Comparison of ENCODE assay signal across 8 cellular contexts in the genomic region with DNA sequence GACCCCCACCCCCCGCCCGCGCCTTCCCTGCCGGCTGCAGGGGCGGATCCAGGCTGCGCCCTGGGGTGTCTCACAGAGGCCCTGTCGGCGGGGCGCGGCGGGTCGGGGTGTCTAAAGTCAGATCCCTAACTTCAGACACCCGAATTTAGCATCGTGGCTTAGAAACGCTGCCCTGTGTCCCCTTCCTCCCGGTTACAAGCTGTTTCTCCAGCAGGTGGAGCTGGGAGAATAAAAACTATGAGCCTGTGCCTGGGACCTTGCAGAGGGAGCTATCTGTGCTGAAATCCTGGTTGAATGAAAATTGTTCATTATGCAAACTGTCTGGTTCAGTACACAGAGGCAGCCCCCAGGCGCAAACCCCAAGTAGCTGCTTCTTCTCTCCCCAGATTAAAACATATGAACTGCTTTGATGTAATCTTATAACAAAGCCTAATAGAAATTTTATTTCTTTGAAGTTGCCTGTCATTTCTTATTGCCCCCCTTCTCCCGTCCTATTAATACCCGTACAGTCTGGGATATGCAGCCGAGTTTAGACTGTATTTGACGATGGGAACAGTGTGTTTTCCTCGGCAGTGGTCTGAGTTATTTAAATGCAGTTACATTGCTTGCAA.
DNase-seq lines count a peak whose midpoint lies in the region; ATAC-seq and TF ChIP-seq lines count a peak whose summit lies in the region.

No MANE protein-coding gene starts in this region.

- peak overlapping the region; percentile 54 for H3K4me2 ChIP-seq in OCI-LY3 (ENCODE audit: low read length)

- 0 out of 2 replicates have a peak overlapping the region, but pooled peaks have one; percentile 24 for H3K4me3 ChIP-seq in OCI-LY3 (ENCODE audit: low read length)

- H3K4me1 Mint-ChIP-seq in IgD-negative memory B cell (peaks cover 11 to 21% (median 20%) of the 10 kb centered on the region in 3 donors), glutamatergic neuron (ENCODE audit: low read depth, unreplicated experiment) (peaks cover 31% of the 10 kb centered on the region), osteocyte (ENCODE audit: unreplicated experiment) (peaks cover 11% of the 10 kb centered on the region)

- H3K27ac Mint-ChIP-seq in IgD-negative memory B cell (peak overlapping the region in 1 of 3 donors; percentile 9), glutamatergic neuron (ENCODE audit: unreplicated experiment) (peak overlapping the region; percentile 66), osteocyte (ENCODE audit: unreplicated experiment) (no peak overlapping the region)
- H3K27ac Mint-ChIP-seq in activated naive CD4-positive, alpha-beta T cell treated with anti-CD3 and anti-CD28 coated beads, Interleukin-2, amount 50 U/mL, for 72 hours, result no peak overlapping the region

- DNase-seq in DMS114 treated with DMSO at 0.1 percent for 48 hours (lab: John Stamatoyannopoulos, UW; ENCODE audit: unreplicated experiment), result peak; percentile 75
- peak in 1 of 2 donors; percentile 42 for DNase-seq in activated naive CD4-positive, alpha-beta T cell treated with anti-CD3 and anti-CD28 coated beads, Interleukin-2, amount 50 U/mL, for 72 hours (ENCODE audit: low spot score in 2 of 2)
- peak; percentile 56 for DNase-seq in glutamatergic neuron
- peak; percentile 88 for DNase-seq in osteocyte (ENCODE audit: extremely low spot score, unreplicated experiment)

- no peaks in the 10 kb centered on the region for H3K27me3 ChIP-seq in OCI-LY3 (ENCODE audit: low read depth, low read length)

- no peak overlapping the region for H3K27ac ChIP-seq in OCI-LY3 (ENCODE audit: low read length)

- H3K9me3 Mint-ChIP-seq in IgD-negative memory B cell (no peaks in the 10 kb centered on the region), glutamatergic neuron (ENCODE audit: unreplicated experiment) (peaks cover 6% of the 10 kb centered on the region), osteocyte (ENCODE audit: unreplicated experiment) (no peaks in the 10 kb centered on the region)
- no peaks in the 10 kb centered on the region for H3K9me3 Mint-ChIP-seq in activated naive CD4-positive, alpha-beta T cell treated with anti-CD3 and anti-CD28 coated beads, Interleukin-2, amount 50 U/mL, for 72 hours

- H3K79me2 ChIP-seq in OCI-LY3 (ENCODE audit: low read length), result no peaks in the 10 kb centered on the region

- ATAC-seq in activated naive CD4-positive, alpha-beta T cell treated with anti-CD3 and anti-CD28 coated beads, Interleukin-2, amount 50 U/mL, for 72 hours, result peak; percentile 49 to 82
- ATAC-seq in GM18870 (IDR thresholded peaks at IDR 0.05; ENCODE audit: unreplicated experiment) (no peak), HG02759 (IDR thresholded peaks at IDR 0.05; ENCODE audit: unreplicated experiment) (no peak)

- H3K36me3 Mint-ChIP-seq in IgD-negative memory B cell (no peaks in the 10 kb centered on the region), glutamatergic neuron (ENCODE audit: unreplicated experiment) (no peaks in the 10 kb centered on the region), osteocyte (ENCODE audit: unreplicated experiment) (no peaks in the 10 kb centered on the region)
- no peaks in the 10 kb centered on the region for H3K36me3 Mint-ChIP-seq in activated naive CD4-positive, alpha-beta T cell treated with anti-CD3 and anti-CD28 coated beads, Interleukin-2, amount 50 U/mL, for 72 hours

- peak overlapping the region; percentile 41 to 74 (median 56) for H3K4me3 Mint-ChIP-seq in IgD-negative memory B cell
- H3K4me3 Mint-ChIP-seq in glutamatergic neuron (ENCODE audit: unreplicated experiment), result peak overlapping the region; percentile 72
- H3K4me3 Mint-ChIP-seq in osteocyte (ENCODE audit: unreplicated experiment), result peak overlapping the region; percentile 60

- H2AFZ ChIP-seq in OCI-LY3 (ENCODE audit: low read depth, low read length), result peak overlapping the region; percentile 46; the same call in 1 of the 2 replicates

- H4K20me1 ChIP-seq in OCI-LY3 (ENCODE audit: insufficient read depth, low read length), result no peaks in the 10 kb centered on the region

- peaks cover 31% of the 10 kb centered on the region for H3K4me1 ChIP-seq in OCI-LY3 (ENCODE audit: low read length)

- no peaks in the 10 kb centered on the region for H3K9me3 ChIP-seq in OCI-LY3 (ENCODE audit: insufficient read depth, low read length)

- peak; percentile 65 for TF ChIP-seq CTCF in OCI-LY3 (IDR thresholded peaks at IDR 0.05; ENCODE audit: low read depth, low read length)
- TF ChIP-seq CTCF in glutamatergic neuron (IDR thresholded peaks at IDR 0.05; ENCODE audit: partially characterized antibody, unreplicated experiment), result peak; percentile 58
- TF ChIP-seq CTCF in osteocyte (IDR thresholded peaks at IDR 0.05), result peak; percentile 89

- peaks cover 44% of the 10 kb centered on the region for H3K27me3 Mint-ChIP-seq in IgD-negative memory B cell
- peaks cover 14% of the 10 kb centered on the region for H3K27me3 Mint-ChIP-seq in glutamatergic neuron (ENCODE audit: unreplicated experiment)
- peaks cover 56% of the 10 kb centered on the region for H3K27me3 Mint-ChIP-seq in osteocyte (ENCODE audit: unreplicated experiment)

- no peaks in the 10 kb centered on the region for H3K36me3 ChIP-seq in OCI-LY3 (replicated peaks; ENCODE audit: low read depth, low read length)

- H3K9ac ChIP-seq in OCI-LY3 (ENCODE audit: low read length), result no peak overlapping the region

Comparison
In these comparisons a context has a peak if more than half of its experiments do, and no peak if none do; other contexts are left out.
1. ATAC-seq: peak in activated naive CD4-positive, alpha-beta T cell treated with anti-CD3 and anti-CD28 coated beads, Interleukin-2, amount 50 U/mL, for 72 hours (2 of 2); none in GM18870 (single experiment) and HG02759 (single experiment).
2. Peak in every context shown above with its lines, with median percentiles within 50 percentile points of each other: H3K4me3 Mint-ChIP-seq and CTCF ChIP-seq.